In genomic region chr4:139118365-139118764, GRCh38 we compare ENCODE assay signal across 18 cellular contexts. TPM values are rescaled to one million over a fixed set of nuclear protein-coding genes. Genes with fewer than 3 reads are reported as not detected.
DNase-seq lines count a peak whose midpoint lies in the region; ATAC-seq, FAIRE-seq and TF ChIP-seq lines count a peak whose summit lies in the region.
"Had no signal": no experiment of that assay in that cellular context is flagged by ENCODE, and none has a peak within 500 bp of the region (broad histone marks: within the 10 kb centered on the region; RNA-seq: fewer than 3 reads in every experiment).

No MANE protein-coding gene starts in this region.

- peak overlapping the region; percentile 10; the same call in 1 of the 2 replicates for H3K56ac ChIP-seq in IMR-90 (ENCODE audit: extremely low read depth, insufficient read depth, low read length)

- H3K9me1 ChIP-seq in IMR-90 (ENCODE audit: insufficient read depth, low read length), result no peaks in the 10 kb centered on the region

- CTCF ChIA-PET in IMR-90 (lab: Yijun Ruan, JAX) (no interaction called here), WTC11 (lab: Charles Lee) (no interaction called here), HepG2 (lab: Yijun Ruan, JAX; ENCODE audit: low intra/inter-chr PET ratio, low total read pairs) (no interaction called here)

- H3K9me3 ChIP-seq in IMR-90 (ENCODE audit: control insufficient read depth, insufficient read depth, low read length) (no peaks in the 10 kb centered on the region), parathyroid adenoma (ENCODE audit: control insufficient read depth, low read length) (no peaks in the 10 kb centered on the region), HepG2 (ENCODE audit: low read length) (no peaks in the 10 kb centered on the region)

- H3K14ac ChIP-seq in IMR-90 (replicated peaks; ENCODE audit: low read depth, low read length), result no peak overlapping the region

- no peaks in the 10 kb centered on the region for H3K79me1 ChIP-seq in IMR-90 (ENCODE audit: low read depth in 1 of 2, low read length in 2 of 2)

- no CpG with 5 or more reads among the region's 1 CpG for WGBS in IMR-90 (ENCODE audit: extremely low coverage in 2 of 2, insufficient read length in 1 of 2), 2 experiments
- WGBS in HepG2 (ENCODE audit: low lambda C conversion rate), result 95% methylated on average over 1 of the region's 1 CpG

- no peak overlapping the region for H2AFZ ChIP-seq in IMR-90 (replicated peaks; ENCODE audit: low read length, poor library complexity)
- H2AFZ ChIP-seq in parathyroid adenoma, result no peak overlapping the region
- no peak overlapping the region for H2AFZ ChIP-seq in HepG2 (ENCODE audit: low read length)
- H2AFZ ChIP-seq: GM23338 had no signal

- peaks cover 8% of the 10 kb centered on the region for H3K4me1 Mint-ChIP-seq in WTC11
- H3K4me1 Mint-ChIP-seq: CD4-positive, alpha-beta memory T cell; GM23338 had no signal

- no peak overlapping the region for H2AK5ac ChIP-seq in IMR-90 (ENCODE audit: low read depth, low read length)

- dilution Hi-C loops in IMR-90 (cut with HindIII; ENCODE audit: low sequenced_read_pairs, unreplicated experiment), result no loop called here

- no peaks in the 10 kb centered on the region for H4K20me1 ChIP-seq in IMR-90 (ENCODE audit: insufficient read depth, low read length)
- H4K20me1 ChIP-seq in HepG2 (ENCODE audit: insufficient read depth, low read length), result no peaks in the 10 kb centered on the region

- TF ChIP-seq POLR2A in IMR-90 (IDR thresholded peaks at IDR 0.05; ENCODE audit: low read depth, low read length) (no peak), HepG2 (IDR thresholded peaks at IDR 0.05; ENCODE audit: insufficient read depth in 1 of 2, low read depth in 2 of 2, low read length in 2 of 2) (no peak)

- TF ChIP-seq RAD21 in IMR-90 (IDR thresholded peaks at IDR 0.05; ENCODE audit: low read length), result no peak
- TF ChIP-seq RAD21 in HepG2 (CRISPR knock-in tag; IDR thresholded peaks at IDR 0.05), result no peak

- FAIRE-seq in HepG2 (lab: Jason Lieb, UNC), result no peak
- FAIRE-seq: GM12891, GM18507 had no signal

- no peak overlapping the region for H3K4me3 Mint-ChIP-seq in WTC11
- H3K4me3 Mint-ChIP-seq: CD4-positive, alpha-beta memory T cell; GM23338; H9 had no signal

- H3K36me3 ChIP-seq in IMR-90 (ENCODE audit: control insufficient read depth, insufficient read depth, low read length) (peaks cover 3% of the 10 kb centered on the region; the same call in 1 of the 2 replicates), parathyroid adenoma (ENCODE audit: control insufficient read depth, insufficient read depth, low read length) (no peaks in the 10 kb centered on the region), HepG2 (replicated peaks in 1 of 2; ENCODE audit: control insufficient read depth in 1 of 2, insufficient read depth in 2 of 2, low read length in 2 of 2) (peaks cover 2 to 4% of the 10 kb centered on the region in 2 experiments; a peak in 2 of 5 replicates)

- H3K79me2 ChIP-seq in parathyroid adenoma, result no peaks in the 10 kb centered on the region
- no peaks in the 10 kb centered on the region for H3K79me2 ChIP-seq in HepG2 (ENCODE audit: insufficient read depth, low read length)

- no peak overlapping the region for H4K91ac ChIP-seq in IMR-90 (ENCODE audit: insufficient read depth, low read depth, low read length)

- H3K23ac ChIP-seq in IMR-90 (ENCODE audit: low read depth, low read length), result no peak overlapping the region

- no peak overlapping the region for H2BK15ac ChIP-seq in IMR-90 (ENCODE audit: low read depth, low read length)

- H2BK120ac ChIP-seq in IMR-90 (ENCODE audit: low read depth, low read length), result no peak overlapping the region

- no peak overlapping the region for H3K18ac ChIP-seq in IMR-90 (ENCODE audit: low read depth, low read length)

- H3K4me2 ChIP-seq in IMR-90 (ENCODE audit: low read depth, low read length) (no peak overlapping the region), parathyroid adenoma (ENCODE audit: low read length) (peak overlapping the region; percentile 1), HepG2 (ENCODE audit: low read depth, low read length) (no peak overlapping the region)
- H3K4me2 ChIP-seq: GM23338 had no signal

- H2BK20ac ChIP-seq in IMR-90 (ENCODE audit: low read depth, low read length), result no peak overlapping the region

- in situ Hi-C loops in IMR-90 (cut with MboI; ENCODE audit: low sequenced_read_pairs), result no loop called here
- in situ Hi-C loops in HepG2 (cut with HindIII; ENCODE audit: extremely low pct_ligation_motif_present, low pct_unique_long_range_greater_than_20kb), result no loop called here

- TF ChIP-seq CTCF in IMR-90 (conservative IDR thresholded peaks at IDR 0.05; ENCODE audit: low read depth, low read length), result no peak
- TF ChIP-seq CTCF in WTC11 (IDR thresholded peaks at IDR 0.05), result no peak
- no peak for TF ChIP-seq CTCF in parathyroid adenoma (IDR thresholded peaks at IDR 0.05)
- TF ChIP-seq CTCF in HepG2 (CRISPR knock-in tag; IDR thresholded peaks at IDR 0.05), result no peak

- no peak overlapping the region for H3K27ac ChIP-seq in IMR-90 (ENCODE audit: insufficient read depth, low read length)
- no peak overlapping the region for H3K27ac ChIP-seq in parathyroid adenoma
- H3K27ac ChIP-seq in HepG2 (ENCODE audit: extremely low read length, insufficient read depth, low read length), result no peak overlapping the region

- no peak overlapping the region for H3K4ac ChIP-seq in IMR-90 (ENCODE audit: low read depth, low read length)

- BruUV-seq in IMR-90 (replicated peaks; lab: Mats Ljungman, UMichigan) (no TSS peak), HepG2 (replicated peaks; lab: Mats Ljungman, UMichigan) (no TSS peak)

- H3K27ac Mint-ChIP-seq in WTC11, result peak overlapping the region; percentile 29; the same call in 1 of the 2 replicates
- H3K27ac Mint-ChIP-seq: GM23338 had no signal

- no peaks in the 10 kb centered on the region for H3K27me3 ChIP-seq in IMR-90 (ENCODE audit: control insufficient read depth, insufficient read depth, low read length)
- no peaks in the 10 kb centered on the region for H3K27me3 ChIP-seq in parathyroid adenoma (ENCODE audit: control insufficient read depth, insufficient read depth, low read length)
- no peaks in the 10 kb centered on the region for H3K27me3 ChIP-seq in HepG2 (ENCODE audit: control insufficient read depth in 1 of 2, insufficient read depth in 2 of 2, low read length in 2 of 2)

- DNase-seq in IMR-90 (no peak), WTC11 (ENCODE audit: low spot score) (no peak), HepG2 (ENCODE audit: low spot score) (no peak), RKO (ENCODE audit: low spot score) (no peak)
- DNase-seq in activated CD4-positive, alpha-beta T cell treated with anti-CD3 and anti-CD28 coated beads for 1 hour, result no peak
- DNase-seq: C1 segment of cervical spinal cord; Calu3; CD4-positive, alpha-beta memory T cell; COR-L47; DMS53; DMS79 treated with DMSO at 0.1 percent for 48 hours; GF-D8; H9 had no signal

- H3K27me3 Mint-ChIP-seq in WTC11 (ENCODE audit: low read depth), result no peaks in the 10 kb centered on the region
- H3K27me3 Mint-ChIP-seq: CD4-positive, alpha-beta memory T cell had no signal

- TF ChIP-seq EP300 in HepG2 (IDR thresholded peaks at IDR 0.05; ENCODE audit: low read depth in 2 of 2, low read length in 2 of 2) (no peak), HepG2 (CRISPR knock-in tag; IDR thresholded peaks at IDR 0.05; ENCODE audit: borderline replicate concordance) (no peak)

- no peak overlapping the region for H4K5ac ChIP-seq in IMR-90 (ENCODE audit: low read depth, low read length)

- no peaks in the 10 kb centered on the region for H3K9me3 Mint-ChIP-seq in WTC11
- H3K9me3 Mint-ChIP-seq: CD4-positive, alpha-beta memory T cell; GM23338; H9 had no signal

- H2AK9ac ChIP-seq in IMR-90 (replicated peaks; ENCODE audit: low read depth, low read length, poor library complexity), result no peak overlapping the region

- H3K4me1 ChIP-seq in IMR-90 (ENCODE audit: control insufficient read depth, insufficient read depth, low read length), result no peaks in the 10 kb centered on the region
- H3K4me1 ChIP-seq in parathyroid adenoma, result no peaks in the 10 kb centered on the region
- H3K4me1 ChIP-seq in HepG2 (ENCODE audit: insufficient read depth, low read length), result no peaks in the 10 kb centered on the region

- H3K9ac ChIP-seq in IMR-90 (ENCODE audit: low read depth, low read length), result no peak overlapping the region
- H3K9ac ChIP-seq in parathyroid adenoma, result no peak overlapping the region
- no peak overlapping the region for H3K9ac ChIP-seq in HepG2 (ENCODE audit: insufficient read depth, low read depth, low read length)

- H4K8ac ChIP-seq in IMR-90 (ENCODE audit: low read depth in 2 of 2, low read length in 2 of 2), result no peak overlapping the region

- POLR2A ChIA-PET in IMR-90 (lab: Charles Lee; ENCODE audit: unreplicated experiment), result no interaction called here
- POLR2A ChIA-PET in WTC11 (lab: Charles Lee), result no interaction called here
- POLR2A ChIA-PET in HepG2 (lab: Yijun Ruan, JAX), result no interaction called here

- H3K4me3 ChIP-seq in IMR-90 (ENCODE audit: insufficient read depth, low read depth, low read length) (no peak overlapping the region), parathyroid adenoma (ENCODE audit: low read depth, low read length) (peak overlapping the region; percentile 29), HepG2 (replicated peaks in 1 of 3; ENCODE audit: insufficient read depth in 1 of 3, low read depth in 2 of 3, low read length in 3 of 3) (no peak overlapping the region)
- H3K4me3 ChIP-seq: GM23338 had no signal

- ATAC-seq in IMR-90 (ENCODE audit: low read depth) (no peak), WTC11 (no peak), HepG2 (no peak)
- ATAC-seq: GM23338, HCT116 had no signal

- intact Hi-C loops in IMR-90 (cut with micrococcal nuclease), result no loop called here
- intact Hi-C loops in HepG2 (cut with micrococcal nuclease; ENCODE audit: unreplicated experiment), result no loop called here

- no peak overlapping the region for H2BK5ac ChIP-seq in IMR-90 (ENCODE audit: low read depth, low read length, poor library complexity, severe bottlenecking)

- peaks cover 19% of the 10 kb centered on the region for H3K36me3 Mint-ChIP-seq in WTC11

RNA-seq across cellular contexts. Expression of gene ELF2, which starts 58.7 kb away (rescaled TPM):
- total RNA-seq in IMR-90 (2012; rRNA removed) (37.8 and 42.3 TPM in 2 replicates), WTC11 (2021) (44.6 to 49.0 TPM (median 44.9 TPM) in 3 replicates), HepG2 (2016; rRNA removed; fragmentation: Illumina TruSeq; extraction: Trizol) (35.4 and 44.5 TPM in 2 replicates)
- polyA plus RNA-seq in IMR-90 (2012; rRNA removed) (13.7 and 14.5 TPM in 2 replicates), HepG2 (2011; rRNA removed) (24.2 and 28.6 TPM in 2 replicates)
- 5.0 TPM in 2 replicates for polyA plus RNA-seq in IMR-90 (2012; cell fraction: cytosol; rRNA removed)
- polyA plus RNA-seq in IMR-90 (2012; cell fraction: nucleus; rRNA removed; ENCODE audit: low replicate concordance), result 7.6 and 32.0 TPM in 2 replicates
- 33.4 and 38.1 TPM in 2 replicates for total RNA-seq in HepG2 (2016; cell fraction: cytosol; rRNA removed; fragmentation: Illumina TruSeq; extraction: Trizol; ENCODE audit: low read depth)
- 34.3 and 42.9 TPM in 2 replicates for total RNA-seq in HepG2 (2016; cell fraction: insoluble cytoplasmic fraction; rRNA removed; fragmentation: Illumina TruSeq; extraction: Trizol)
- 31.5 and 31.6 TPM in 2 replicates for total RNA-seq in HepG2 (2016; cell fraction: membrane; rRNA removed; fragmentation: Illumina TruSeq; extraction: Trizol)
- 34.9 and 35.6 TPM in 2 replicates for total RNA-seq in HepG2 (2016; cell fraction: nucleus; rRNA removed; fragmentation: Illumina TruSeq; extraction: Trizol)
- polyA plus RNA-seq in HepG2 (2011; cell fraction: cytosol; rRNA removed), result 14.5 and 18.0 TPM in 2 replicates
- polyA plus RNA-seq in HepG2 (2011; cell fraction: nucleus; rRNA removed), result 18.4 and 19.9 TPM in 2 replicates
- 19.5 and 21.8 TPM in 2 replicates for polyA plus RNA-seq in HepG2 (2012)
- polyA plus RNA-seq in HepG2 (2016; cell fraction: cytosol; fragmentation: Illumina TruSeq; extraction: Trizol; ENCODE audit: low read depth), result 2.4 and 3.0 TPM in 2 replicates
- 25.1 and 29.8 TPM in 2 replicates for polyA plus RNA-seq in HepG2 (2016; cell fraction: insoluble cytoplasmic fraction; fragmentation: Illumina TruSeq; extraction: Trizol; ENCODE audit: low read depth)
- 6.9 and 7.7 TPM in 2 replicates for polyA plus RNA-seq in HepG2 (2016; cell fraction: membrane; fragmentation: Illumina TruSeq; extraction: Trizol; ENCODE audit: low read depth)
- polyA plus RNA-seq in HepG2 (2016; cell fraction: nucleus; fragmentation: Illumina TruSeq; extraction: Trizol; ENCODE audit: insufficient read depth, low read depth), result 35.5 and 38.0 TPM in 2 replicates
- polyA minus RNA-seq in HepG2 (2011; rRNA and poly(A)+ RNA removed; ENCODE audit: low replicate concordance), result 30.9 and 40.2 TPM in 2 replicates
- polyA minus RNA-seq in HepG2 (2011; cell fraction: cytosol; rRNA and poly(A)+ RNA removed), result 25.8 and 27.5 TPM in 2 replicates
- 69.3 and 81.7 TPM in 2 replicates for polyA minus RNA-seq in HepG2 (2011; cell fraction: nucleus; rRNA and poly(A)+ RNA removed)
